In the genomic region with DNA sequence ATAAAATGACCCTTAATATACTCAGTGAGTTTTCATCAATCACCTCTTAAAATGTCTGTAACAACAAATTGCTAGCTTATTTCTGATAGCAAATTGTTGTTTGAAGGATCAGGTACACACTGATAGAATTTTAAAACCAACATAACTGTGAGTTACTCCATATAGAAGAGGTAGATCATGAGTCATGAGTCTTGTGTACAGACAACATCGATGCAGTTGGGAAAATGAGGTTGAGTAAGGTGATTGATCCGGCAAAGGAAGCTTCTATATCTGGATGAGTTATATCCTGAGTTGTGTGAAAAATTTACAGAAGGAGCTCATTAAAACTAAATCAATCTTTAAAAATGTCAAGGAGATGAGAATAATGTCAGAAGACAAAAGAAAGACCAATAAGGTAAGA, we compare ENCODE assay signal across 27 cellular contexts.
"Had no signal": no experiment of that assay in that cellular context is flagged by ENCODE, and none has a peak within 500 bp of the region (broad histone marks: within the 10 kb centered on the region; RNA-seq: fewer than 3 reads in every experiment).

No MANE protein-coding gene starts in this region.

- FAIRE-seq: islet of Langerhans, kidney had no signal

- H3K27ac ChIP-seq: left ventricle myocardium inferior, ovary, right atrium auricular region, right lobe of liver, tibial nerve, uterus had no signal

- H3K36me3 ChIP-seq: left ventricle myocardium inferior, ovary, right atrium auricular region, right lobe of liver, tibial nerve, uterus had no signal

- H3K36me3 Mint-ChIP-seq: immature natural killer cell; memory B cell; naive thymus-derived CD4-positive, alpha-beta T cell; natural killer cell treated with Interleukin-12 subunit alpha and Interleukin-12 subunit beta and Interleukin-15 and Interleukin-18, amount 100 ng/mL, for 72 hours; stimulated activated memory B cell treated with anti-CD40 and anti-IgM and Interleukin-4, amounts not matched to agents 10 μg/mL and 1 μg/mL and 100 μg/mL, for 72 hours; type B pancreatic cell had no signal

- H3K4me3 ChIP-seq: left ventricle myocardium inferior, lung, mucosa of descending colon, ovary, right atrium auricular region, right lobe of liver, smooth muscle cell, tibial nerve, uterus had no signal

- H3K4me3 Mint-ChIP-seq: immature natural killer cell; memory B cell; naive thymus-derived CD4-positive, alpha-beta T cell; natural killer cell treated with Interleukin-12 subunit alpha and Interleukin-12 subunit beta and Interleukin-15 and Interleukin-18, amount 100 ng/mL, for 72 hours; stimulated activated memory B cell treated with anti-CD40 and anti-IgM and Interleukin-4, amounts not matched to agents 10 μg/mL and 1 μg/mL and 100 μg/mL, for 72 hours; stimulated activated naive CD8-positive, alpha-beta T cell treated with anti-CD3 and anti-CD28 coated beads, Interleukin-15, amount 100 ng/mL, for 72 hours; type B pancreatic cell had no signal

- H3K4me1 Mint-ChIP-seq: immature natural killer cell; memory B cell; naive thymus-derived CD4-positive, alpha-beta T cell; stimulated activated memory B cell treated with anti-CD40 and anti-IgM and Interleukin-4, amounts not matched to agents 10 μg/mL and 1 μg/mL and 100 μg/mL, for 72 hours; stimulated activated naive CD8-positive, alpha-beta T cell treated with anti-CD3 and anti-CD28 coated beads, Interleukin-15, amount 100 ng/mL, for 72 hours had no signal

- H3K27ac Mint-ChIP-seq: immature natural killer cell; memory B cell; naive thymus-derived CD4-positive, alpha-beta T cell; natural killer cell treated with Interleukin-12 subunit alpha and Interleukin-12 subunit beta and Interleukin-15 and Interleukin-18, amount 100 ng/mL, for 72 hours; progenitor cell of endocrine pancreas; stimulated activated memory B cell treated with anti-CD40 and anti-IgM and Interleukin-4, amounts not matched to agents 10 μg/mL and 1 μg/mL and 100 μg/mL, for 72 hours; stimulated activated naive CD8-positive, alpha-beta T cell treated with anti-CD3 and anti-CD28 coated beads, Interleukin-15, amount 100 ng/mL, for 72 hours; type B pancreatic cell had no signal

- H3K27me3 Mint-ChIP-seq: memory B cell; naive thymus-derived CD4-positive, alpha-beta T cell; natural killer cell treated with Interleukin-12 subunit alpha and Interleukin-12 subunit beta and Interleukin-15 and Interleukin-18, amount 100 ng/mL, for 72 hours; progenitor cell of endocrine pancreas; stimulated activated memory B cell treated with anti-CD40 and anti-IgM and Interleukin-4, amounts not matched to agents 10 μg/mL and 1 μg/mL and 100 μg/mL, for 72 hours; stimulated activated naive CD8-positive, alpha-beta T cell treated with anti-CD3 and anti-CD28 coated beads, Interleukin-15, amount 100 ng/mL, for 72 hours had no signal

- H3K9me3 ChIP-seq: left ventricle myocardium inferior, mucosa of descending colon, ovary, right atrium auricular region, right lobe of liver, tibial nerve, uterus had no signal

- H3K4me2 ChIP-seq: smooth muscle cell had no signal

- H3K4me1 ChIP-seq: left ventricle myocardium inferior, right atrium auricular region, right lobe of liver, uterus had no signal

- H3K27me3 ChIP-seq: right atrium auricular region, right lobe of liver, tibial nerve, uterus had no signal

- DNase-seq: hypothalamus; immature natural killer cell; kidney; left ventricle myocardium inferior; midbrain; mucosa of descending colon; naive thymus-derived CD4-positive, alpha-beta T cell; ovary; right lobe of liver; stimulated activated CD4-positive, alpha-beta T cell treated with anti-CD3 and anti-CD28 coated beads, Interleukin-1b, Interleukin-23, amount 100 ng/mL, for 48 hours; stimulated activated CD4-positive, alpha-beta T cell treated with anti-CD3 and anti-CD28 coated beads, Interleukin-2, amount 100 ng/mL, for 48 hours; stimulated activated CD4-positive, alpha-beta T cell treated with anti-CD3 and anti-CD28 coated beads, Interleukin-4, amount 100 ng/mL, for 4 hours; stimulated activated CD8-positive, alpha-beta memory T cell treated with anti-CD3 and anti-CD28 coated beads, Interleukin-4, amount 100 ng/mL, for 48 hours; stimulated activated naive CD4-positive, alpha-beta T cell treated with Interleukin-2 at 50 U/mL for 16 hours; stimulated activated naive CD8-positive, alpha-beta T cell treated with anti-CD3 and anti-CD28 coated beads, Interleukin-15, amount 100 ng/mL, for 72 hours; substantia nigra; uterus had no signal

- H3K9me3 Mint-ChIP-seq: memory B cell; naive thymus-derived CD4-positive, alpha-beta T cell; natural killer cell treated with Interleukin-12 subunit alpha and Interleukin-12 subunit beta and Interleukin-15 and Interleukin-18, amount 100 ng/mL, for 72 hours; stimulated activated memory B cell treated with anti-CD40 and anti-IgM and Interleukin-4, amounts not matched to agents 10 μg/mL and 1 μg/mL and 100 μg/mL, for 72 hours; stimulated activated naive CD8-positive, alpha-beta T cell treated with anti-CD3 and anti-CD28 coated beads, Interleukin-15, amount 100 ng/mL, for 72 hours; type B pancreatic cell had no signal
